In the genomic region with DNA sequence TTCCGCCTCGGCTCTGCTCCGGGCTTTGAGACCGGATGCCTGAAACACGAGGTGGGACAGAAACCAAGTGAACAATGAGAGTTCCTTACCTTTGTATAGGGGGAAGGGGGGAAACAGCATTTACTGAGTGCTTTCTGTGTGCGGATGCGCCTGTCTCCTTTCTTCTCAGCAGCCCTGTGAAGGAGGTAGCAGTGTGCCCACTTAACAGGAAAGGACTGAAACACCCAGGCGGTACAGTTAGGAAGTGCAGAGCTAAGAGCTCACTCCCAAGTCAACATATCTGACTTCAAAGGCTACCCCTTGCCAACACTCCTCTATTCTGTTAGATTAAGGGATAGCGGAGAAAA, we compare ENCODE assay signal across 8 cellular contexts. TPM values are rescaled to one million over a fixed set of nuclear protein-coding genes. Genes with fewer than 3 reads are reported as not detected.
DNase-seq lines count a peak whose midpoint lies in the region; ATAC-seq and TF ChIP-seq lines count a peak whose summit lies in the region.

No MANE protein-coding gene starts in this region.

- peak overlapping the region; percentile 65 for H3K4me3 ChIP-seq in AG04450 (ENCODE audit: low read depth, low read length)

- H3K27ac Mint-ChIP-seq in activated CD4-positive, alpha-beta T cell treated with anti-CD3 and anti-CD28 coated beads, Interleukin-2, amount 10 ng/mL, durations not matched to agents 7 days and 5 days: peak overlapping the region; percentile 96
- H3K27ac Mint-ChIP-seq in neural crest cell (ENCODE audit: unreplicated experiment): peak overlapping the region; percentile 91

- H3K4me3 Mint-ChIP-seq in activated CD4-positive, alpha-beta T cell treated with anti-CD3 and anti-CD28 coated beads, Interleukin-2, amount 10 ng/mL, durations not matched to agents 7 days and 5 days: peak overlapping the region; percentile 91
- H3K4me3 Mint-ChIP-seq in neural crest cell: peak overlapping the region; percentile 97

- peak overlapping the region; percentile 84 for H3K27ac ChIP-seq in AG04450 (ENCODE audit: low read depth, low read length)

- no peaks in the 10 kb centered on the region for H3K27me3 Mint-ChIP-seq in activated CD4-positive, alpha-beta T cell treated with anti-CD3 and anti-CD28 coated beads, Interleukin-2, amount 10 ng/mL, durations not matched to agents 7 days and 5 days
- no peaks in the 10 kb centered on the region for H3K27me3 Mint-ChIP-seq in neural crest cell (ENCODE audit: low read depth)

- peaks cover 35% of the 10 kb centered on the region for H3K4me1 Mint-ChIP-seq in activated CD4-positive, alpha-beta T cell treated with anti-CD3 and anti-CD28 coated beads, Interleukin-2, amount 10 ng/mL, durations not matched to agents 7 days and 5 days
- H3K4me1 Mint-ChIP-seq in neural crest cell: peaks cover 15% of the 10 kb centered on the region

- peaks cover 13% of the 10 kb centered on the region for H3K36me3 Mint-ChIP-seq in activated CD4-positive, alpha-beta T cell treated with anti-CD3 and anti-CD28 coated beads, Interleukin-2, amount 10 ng/mL, durations not matched to agents 7 days and 5 days (ENCODE audit: low read depth)
- H3K36me3 Mint-ChIP-seq in neural crest cell (ENCODE audit: low read depth): peaks cover 7% of the 10 kb centered on the region

- no peak for DNase-seq in AG04450 (ENCODE audit: low read depth, low spot score)
- peak; percentile 14 for DNase-seq in GM13976 (ENCODE audit: low spot score)
- DNase-seq in NCI-H2081 treated with DMSO at 0.1 percent for 48 hours (lab: John Stamatoyannopoulos, UW): peak; percentile 34
- DNase-seq in activated CD4-positive, alpha-beta T cell treated with anti-CD3 and anti-CD28 coated beads, Interleukin-2, amount 10 ng/mL, durations not matched to agents 7 days and 5 days: peak; percentile 73
- peak; percentile 29 for DNase-seq in fibroblast of the conjunctiva (ENCODE audit: low read depth)
- DNase-seq in neural crest cell (ENCODE audit: low read depth, low spot score): no peak
- DNase-seq in stimulated activated CD4-positive, alpha-beta T cell treated with anti-CD3 and anti-CD28 coated beads, Interleukin-1b, Interleukin-23, amount 100 ng/mL, for 48 hours: no peak

- H3K9me3 ChIP-seq in AG04450 (ENCODE audit: control insufficient read depth, insufficient read depth, low read length): no peaks in the 10 kb centered on the region

- POLR2A ChIA-PET in AG04450 (lab: Yijun Ruan, JAX): no interaction called here
- POLR2A ChIA-PET in activated CD4-positive, alpha-beta T cell treated with anti-CD3 and anti-CD28 coated beads, Interleukin-2, amount 10 ng/mL, durations not matched to agents 7 days and 5 days (lab: Charles Lee): no interaction called here

- no peaks in the 10 kb centered on the region for H3K9me3 Mint-ChIP-seq in activated CD4-positive, alpha-beta T cell treated with anti-CD3 and anti-CD28 coated beads, Interleukin-2, amount 10 ng/mL, durations not matched to agents 7 days and 5 days
- no peaks in the 10 kb centered on the region for H3K9me3 Mint-ChIP-seq in neural crest cell

- no peaks in the 10 kb centered on the region for H3K27me3 ChIP-seq in AG04450 (ENCODE audit: control insufficient read depth, insufficient read depth, low read length)

- TF ChIP-seq CTCF in AG04450 (IDR thresholded peaks at IDR 0.05; ENCODE audit: low read depth, low read length) (peak; percentile 49), GM13976 (IDR thresholded peaks at IDR 0.05; ENCODE audit: borderline replicate concordance, control extremely low read depth, extremely low read depth, insufficient read depth, missing control alignments) (no peak), neural crest cell (conservative IDR thresholded peaks at IDR 0.05) (peak; percentile 55)

- CTCF ChIA-PET in AG04450 (lab: Charles Lee): interaction anchor here (0.7 to 1.2 kb wide), 3 partner anchors 14 to 74 kb away, joined by 3 to 7 read pairs (median 4); no protein-coding TSS in a partner anchor
- CTCF ChIA-PET in activated CD4-positive, alpha-beta T cell treated with anti-CD3 and anti-CD28 coated beads, Interleukin-2, amount 10 ng/mL, durations not matched to agents 7 days and 5 days (lab: Charles Lee): interaction anchor here (0.6 to 1.6 kb wide), 6 partner anchors 11 to 238 kb away, joined by 3 to 7 read pairs (median 4); a partner anchor contains a TSS

- ATAC-seq in HG02798 (IDR thresholded peaks at IDR 0.05; ENCODE audit: poor library complexity, unreplicated experiment): peak; percentile 44

- in situ Hi-C loops in GM13976 (cut with MboI; ENCODE audit: low sequenced_read_pairs, unreplicated experiment): no loop called here

RNA-seq across cellular contexts. Expression of a gene that starts 43.1 kb away (rescaled TPM):
- polyA plus RNA-seq in AG04450 (2011; rRNA removed): 14.0 and 19.0 TPM in 2 replicates
- 2.3 and 4.3 TPM in 2 replicates for polyA minus RNA-seq in AG04450 (2011; rRNA and poly(A)+ RNA removed)
- 1 to 10 TPM; 6.3 to 8.7 TPM for total RNA-seq in activated CD4-positive, alpha-beta T cell treated with anti-CD3 and anti-CD28 coated beads, Interleukin-2, amount 10 ng/mL, durations not matched to agents 7 days and 5 days
- 36.8 and 40.7 TPM in 2 replicates for total RNA-seq in neural crest cell

Comparison
In these comparisons a context has a peak if more than half of its experiments do, and no peak if none do; other contexts are left out.
1. DNase-seq: peak in GM13976 (single experiment), NCI-H2081 treated with DMSO at 0.1 percent for 48 hours (single experiment), activated CD4-positive, alpha-beta T cell treated with anti-CD3 and anti-CD28 coated beads, Interleukin-2, amount 10 ng/mL, durations not matched to agents 7 days and 5 days (single experiment) and fibroblast of the conjunctiva (single experiment); none in AG04450 (single experiment), neural crest cell (single experiment) and stimulated activated CD4-positive, alpha-beta T cell treated with anti-CD3 and anti-CD28 coated beads, Interleukin-1b, Interleukin-23, amount 100 ng/mL, for 48 hours (single experiment).